ENCODE assay signal across 1 cellular context in the genomic region with DNA sequence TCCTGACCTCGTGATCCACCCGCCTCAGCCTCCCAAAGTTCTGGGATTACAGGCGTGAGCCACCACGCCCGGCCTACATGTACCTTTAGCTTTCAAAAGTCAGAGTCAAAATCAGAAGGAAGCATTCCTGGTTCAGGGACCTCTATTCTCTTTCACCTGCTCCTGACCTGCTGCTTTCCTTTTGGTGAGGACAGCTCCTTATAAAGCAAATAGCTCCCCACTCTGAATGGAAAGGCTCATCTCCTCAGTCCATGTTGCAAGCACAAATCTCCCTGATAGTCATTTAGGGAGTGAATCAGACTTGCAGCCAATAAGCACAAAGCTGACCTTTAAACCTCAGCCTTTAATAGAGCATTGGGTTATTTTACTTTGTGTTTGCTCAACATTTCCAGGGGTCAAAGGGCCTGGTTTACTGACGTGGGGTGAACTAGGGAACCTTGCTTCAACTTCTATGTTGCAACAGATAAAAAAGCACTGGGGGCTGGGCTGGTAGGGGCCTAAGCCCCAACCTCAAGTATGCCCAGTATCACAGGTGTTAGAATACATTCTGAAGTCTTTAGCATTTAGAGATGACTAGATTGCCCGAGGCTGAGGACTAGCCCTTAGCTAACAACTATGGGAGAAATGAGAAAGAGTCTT.
TF ChIP-seq lines count a peak whose summit lies in the region.

No MANE protein-coding gene starts in this region.

TF ChIP-seq in HepG2, 621 proteins besides CTCF, POLR2A, EP300 and RAD21 (continued from another document and continues in another):
- no peak for TF ChIP-seq NR1H2 (CRISPR knock-in tag; IDR thresholded peaks at IDR 0.05; ENCODE audit: borderline replicate concordance, low read depth)
- no peak for TF ChIP-seq ZNF383 (CRISPR knock-in tag; IDR thresholded peaks at IDR 0.05; ENCODE audit: borderline replicate concordance)
- TF ChIP-seq YEATS2 (CRISPR knock-in tag; IDR thresholded peaks at IDR 0.05; ENCODE audit: borderline replicate concordance) = peak; percentile 33; the same call in 1 of the 2 replicates
- TF ChIP-seq ZBTB1 (CRISPR knock-in tag; IDR thresholded peaks at IDR 0.05; ENCODE audit: borderline replicate concordance) = no peak
- TF ChIP-seq, protein P1, sequence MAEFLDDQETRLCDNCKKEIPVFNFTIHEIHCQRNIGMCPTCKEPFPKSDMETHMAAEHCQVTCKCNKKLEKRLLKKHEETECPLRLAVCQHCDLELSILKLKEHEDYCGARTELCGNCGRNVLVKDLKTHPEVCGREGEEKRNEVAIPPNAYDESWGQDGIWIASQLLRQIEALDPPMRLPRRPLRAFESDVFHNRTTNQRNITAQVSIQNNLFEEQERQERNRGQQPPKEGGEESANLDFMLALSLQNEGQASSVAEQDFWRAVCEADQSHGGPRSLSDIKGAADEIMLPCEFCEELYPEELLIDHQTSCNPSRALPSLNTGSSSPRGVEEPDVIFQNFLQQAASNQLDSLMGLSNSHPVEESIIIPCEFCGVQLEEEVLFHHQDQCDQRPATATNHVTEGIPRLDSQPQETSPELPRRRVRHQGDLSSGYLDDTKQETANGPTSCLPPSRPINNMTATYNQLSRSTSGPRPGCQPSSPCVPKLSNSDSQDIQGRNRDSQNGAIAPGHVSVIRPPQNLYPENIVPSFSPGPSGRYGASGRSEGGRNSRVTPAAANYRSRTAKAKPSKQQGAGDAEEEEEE (CRISPR knock-in tag; IDR thresholded peaks at IDR 0.05; ENCODE audit: borderline replicate concordance) = no peak
- TF ChIP-seq, protein P2, sequence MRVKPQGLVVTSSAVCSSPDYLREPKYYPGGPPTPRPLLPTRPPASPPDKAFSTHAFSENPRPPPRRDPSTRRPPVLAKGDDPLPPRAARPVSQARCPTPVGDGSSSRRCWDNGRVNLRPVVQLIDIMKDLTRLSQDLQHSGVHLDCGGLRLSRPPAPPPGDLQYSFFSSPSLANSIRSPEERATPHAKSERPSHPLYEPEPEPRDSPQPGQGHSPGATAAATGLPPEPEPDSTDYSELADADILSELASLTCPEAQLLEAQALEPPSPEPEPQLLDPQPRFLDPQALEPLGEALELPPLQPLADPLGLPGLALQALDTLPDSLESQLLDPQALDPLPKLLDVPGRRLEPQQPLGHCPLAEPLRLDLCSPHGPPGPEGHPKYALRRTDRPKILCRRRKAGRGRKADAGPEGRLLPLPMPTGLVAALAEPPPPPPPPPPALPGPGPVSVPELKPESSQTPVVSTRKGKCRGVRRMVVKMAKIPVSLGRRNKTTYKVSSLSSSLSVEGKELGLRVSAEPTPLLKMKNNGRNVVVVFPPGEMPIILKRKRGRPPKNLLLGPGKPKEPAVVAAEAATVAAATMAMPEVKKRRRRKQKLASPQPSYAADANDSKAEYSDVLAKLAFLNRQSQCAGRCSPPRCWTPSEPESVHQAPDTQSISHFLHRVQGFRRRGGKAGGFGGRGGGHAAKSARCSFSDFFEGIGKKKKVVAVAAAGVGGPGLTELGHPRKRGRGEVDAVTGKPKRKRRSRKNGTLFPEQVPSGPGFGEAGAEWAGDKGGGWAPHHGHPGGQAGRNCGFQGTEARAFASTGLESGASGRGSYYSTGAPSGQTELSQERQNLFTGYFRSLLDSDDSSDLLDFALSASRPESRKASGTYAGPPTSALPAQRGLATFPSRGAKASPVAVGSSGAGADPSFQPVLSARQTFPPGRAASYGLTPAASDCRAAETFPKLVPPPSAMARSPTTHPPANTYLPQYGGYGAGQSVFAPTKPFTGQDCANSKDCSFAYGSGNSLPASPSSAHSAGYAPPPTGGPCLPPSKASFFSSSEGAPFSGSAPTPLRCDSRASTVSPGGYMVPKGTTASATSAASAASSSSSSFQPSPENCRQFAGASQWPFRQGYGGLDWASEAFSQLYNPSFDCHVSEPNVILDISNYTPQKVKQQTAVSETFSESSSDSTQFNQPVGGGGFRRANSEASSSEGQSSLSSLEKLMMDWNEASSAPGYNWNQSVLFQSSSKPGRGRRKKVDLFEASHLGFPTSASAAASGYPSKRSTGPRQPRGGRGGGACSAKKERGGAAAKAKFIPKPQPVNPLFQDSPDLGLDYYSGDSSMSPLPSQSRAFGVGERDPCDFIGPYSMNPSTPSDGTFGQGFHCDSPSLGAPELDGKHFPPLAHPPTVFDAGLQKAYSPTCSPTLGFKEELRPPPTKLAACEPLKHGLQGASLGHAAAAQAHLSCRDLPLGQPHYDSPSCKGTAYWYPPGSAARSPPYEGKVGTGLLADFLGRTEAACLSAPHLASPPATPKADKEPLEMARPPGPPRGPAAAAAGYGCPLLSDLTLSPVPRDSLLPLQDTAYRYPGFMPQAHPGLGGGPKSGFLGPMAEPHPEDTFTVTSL (CRISPR knock-in tag; IDR thresholded peaks at IDR 0.05; ENCODE audit: borderline replicate concordance) = peak; percentile 97; the same call in 1 of the 2 replicates
- no peak for TF ChIP-seq SYNCRIP (IDR thresholded peaks at IDR 0.05; ENCODE audit: insufficient read depth, low read depth, low read length)
- TF ChIP-seq PHF8 (CRISPR knock-in tag; IDR thresholded peaks at IDR 0.05) = peak; percentile 60; the same call in 1 of the 2 replicates
- TF ChIP-seq, protein P3, sequence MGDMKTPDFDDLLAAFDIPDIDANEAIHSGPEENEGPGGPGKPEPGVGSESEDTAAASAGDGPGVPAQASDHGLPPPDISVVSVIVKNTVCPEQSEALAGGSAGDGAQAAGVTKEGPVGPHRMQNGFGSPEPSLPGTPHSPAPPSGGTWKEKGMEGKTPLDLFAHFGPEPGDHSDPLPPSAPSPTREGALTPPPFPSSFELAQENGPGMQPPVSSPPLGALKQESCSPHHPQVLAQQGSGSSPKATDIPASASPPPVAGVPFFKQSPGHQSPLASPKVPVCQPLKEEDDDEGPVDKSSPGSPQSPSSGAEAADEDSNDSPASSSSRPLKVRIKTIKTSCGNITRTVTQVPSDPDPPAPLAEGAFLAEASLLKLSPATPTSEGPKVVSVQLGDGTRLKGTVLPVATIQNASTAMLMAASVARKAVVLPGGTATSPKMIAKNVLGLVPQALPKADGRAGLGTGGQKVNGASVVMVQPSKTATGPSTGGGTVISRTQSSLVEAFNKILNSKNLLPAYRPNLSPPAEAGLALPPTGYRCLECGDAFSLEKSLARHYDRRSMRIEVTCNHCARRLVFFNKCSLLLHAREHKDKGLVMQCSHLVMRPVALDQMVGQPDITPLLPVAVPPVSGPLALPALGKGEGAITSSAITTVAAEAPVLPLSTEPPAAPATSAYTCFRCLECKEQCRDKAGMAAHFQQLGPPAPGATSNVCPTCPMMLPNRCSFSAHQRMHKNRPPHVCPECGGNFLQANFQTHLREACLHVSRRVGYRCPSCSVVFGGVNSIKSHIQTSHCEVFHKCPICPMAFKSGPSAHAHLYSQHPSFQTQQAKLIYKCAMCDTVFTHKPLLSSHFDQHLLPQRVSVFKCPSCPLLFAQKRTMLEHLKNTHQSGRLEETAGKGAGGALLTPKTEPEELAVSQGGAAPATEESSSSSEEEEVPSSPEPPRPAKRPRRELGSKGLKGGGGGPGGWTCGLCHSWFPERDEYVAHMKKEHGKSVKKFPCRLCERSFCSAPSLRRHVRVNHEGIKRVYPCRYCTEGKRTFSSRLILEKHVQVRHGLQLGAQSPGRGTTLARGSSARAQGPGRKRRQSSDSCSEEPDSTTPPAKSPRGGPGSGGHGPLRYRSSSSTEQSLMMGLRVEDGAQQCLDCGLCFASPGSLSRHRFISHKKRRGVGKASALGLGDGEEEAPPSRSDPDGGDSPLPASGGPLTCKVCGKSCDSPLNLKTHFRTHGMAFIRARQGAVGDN (CRISPR knock-in tag; IDR thresholded peaks at IDR 0.05) = no peak
- TF ChIP-seq PHF21A (CRISPR knock-in tag; IDR thresholded peaks at IDR 0.05) = peak; percentile 98
- no peak for TF ChIP-seq ZNF879 (CRISPR knock-in tag; IDR thresholded peaks at IDR 0.05)
- no peak for TF ChIP-seq HCFC1 (IDR thresholded peaks at IDR 0.05; ENCODE audit: low read depth, low read length)
- TF ChIP-seq SNRNP70 (IDR thresholded peaks at IDR 0.05; ENCODE audit: low read depth, low read length) = no peak
- TF ChIP-seq SOX5 (CRISPR knock-in tag; IDR thresholded peaks at IDR 0.05; ENCODE audit: borderline replicate concordance) = peak; percentile 88; the same call in 1 of the 2 replicates
- TF ChIP-seq, protein P4, sequence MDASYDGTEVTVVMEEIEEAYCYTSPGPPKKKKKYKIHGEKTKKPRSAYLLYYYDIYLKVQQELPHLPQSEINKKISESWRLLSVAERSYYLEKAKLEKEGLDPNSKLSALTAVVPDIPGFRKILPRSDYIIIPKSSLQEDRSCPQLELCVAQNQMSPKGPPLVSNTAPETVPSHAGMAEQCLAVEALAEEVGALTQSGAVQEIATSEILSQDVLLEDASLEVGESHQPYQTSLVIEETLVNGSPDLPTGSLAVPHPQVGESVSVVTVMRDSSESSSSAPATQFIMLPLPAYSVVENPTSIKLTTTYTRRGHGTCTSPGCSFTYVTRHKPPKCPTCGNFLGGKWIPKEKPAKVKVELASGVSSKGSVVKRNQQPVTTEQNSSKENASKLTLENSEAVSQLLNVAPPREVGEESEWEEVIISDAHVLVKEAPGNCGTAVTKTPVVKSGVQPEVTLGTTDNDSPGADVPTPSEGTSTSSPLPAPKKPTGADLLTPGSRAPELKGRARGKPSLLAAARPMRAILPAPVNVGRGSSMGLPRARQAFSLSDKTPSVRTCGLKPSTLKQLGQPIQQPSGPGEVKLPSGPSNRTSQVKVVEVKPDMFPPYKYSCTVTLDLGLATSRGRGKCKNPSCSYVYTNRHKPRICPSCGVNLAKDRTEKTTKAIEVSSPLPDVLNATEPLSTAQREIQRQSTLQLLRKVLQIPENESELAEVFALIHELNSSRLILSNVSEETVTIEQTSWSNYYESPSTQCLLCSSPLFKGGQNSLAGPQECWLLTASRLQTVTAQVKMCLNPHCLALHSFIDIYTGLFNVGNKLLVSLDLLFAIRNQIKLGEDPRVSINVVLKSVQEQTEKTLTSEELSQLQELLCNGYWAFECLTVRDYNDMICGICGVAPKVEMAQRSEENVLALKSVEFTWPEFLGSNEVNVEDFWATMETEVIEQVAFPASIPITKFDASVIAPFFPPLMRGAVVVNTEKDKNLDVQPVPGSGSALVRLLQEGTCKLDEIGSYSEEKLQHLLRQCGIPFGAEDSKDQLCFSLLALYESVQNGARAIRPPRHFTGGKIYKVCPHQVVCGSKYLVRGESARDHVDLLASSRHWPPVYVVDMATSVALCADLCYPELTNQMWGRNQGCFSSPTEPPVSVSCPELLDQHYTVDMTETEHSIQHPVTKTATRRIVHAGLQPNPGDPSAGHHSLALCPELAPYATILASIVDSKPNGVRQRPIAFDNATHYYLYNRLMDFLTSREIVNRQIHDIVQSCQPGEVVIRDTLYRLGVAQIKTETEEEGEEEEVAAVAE (CRISPR knock-in tag; IDR thresholded peaks at IDR 0.05; ENCODE audit: borderline replicate concordance) = peak; percentile 62; the same call in 1 of the 2 replicates
- no peak for TF ChIP-seq ZNF329 (CRISPR knock-in tag; IDR thresholded peaks at IDR 0.05; ENCODE audit: low read depth)
- TF ChIP-seq ZNF234 (CRISPR knock-in tag; conservative IDR thresholded peaks at IDR 0.05) = no peak
- no peak for TF ChIP-seq ZNF572 (CRISPR knock-in tag; IDR thresholded peaks at IDR 0.05)
- peak; percentile 97 for TF ChIP-seq CEBPB (IDR thresholded peaks at IDR 0.05; ENCODE audit: borderline replicate concordance, low read depth, low read length)
- TF ChIP-seq IKZF4 (CRISPR knock-in tag; IDR thresholded peaks at IDR 0.05; ENCODE audit: borderline replicate concordance, low read depth, not compliant biosample characterization) = no peak
- TF ChIP-seq ARNTL (CRISPR knock-in tag; IDR thresholded peaks at IDR 0.05) = peak; percentile 46; the same call in 1 of the 2 replicates
- TF ChIP-seq NFIB (CRISPR knock-in tag; IDR thresholded peaks at IDR 0.05; ENCODE audit: borderline replicate concordance) = no peak
- no peak for TF ChIP-seq ZNF446 (CRISPR knock-in tag; IDR thresholded peaks at IDR 0.05)
- TF ChIP-seq SRF (IDR thresholded peaks at IDR 0.05; ENCODE audit: low read depth, low read length) = peak; percentile 83
- TF ChIP-seq GATA4 (IDR thresholded peaks at IDR 0.05; ENCODE audit: borderline replicate concordance, low read depth) = peak; percentile 60; the same call in 1 of the 2 replicates
- TF ChIP-seq, protein P5, sequence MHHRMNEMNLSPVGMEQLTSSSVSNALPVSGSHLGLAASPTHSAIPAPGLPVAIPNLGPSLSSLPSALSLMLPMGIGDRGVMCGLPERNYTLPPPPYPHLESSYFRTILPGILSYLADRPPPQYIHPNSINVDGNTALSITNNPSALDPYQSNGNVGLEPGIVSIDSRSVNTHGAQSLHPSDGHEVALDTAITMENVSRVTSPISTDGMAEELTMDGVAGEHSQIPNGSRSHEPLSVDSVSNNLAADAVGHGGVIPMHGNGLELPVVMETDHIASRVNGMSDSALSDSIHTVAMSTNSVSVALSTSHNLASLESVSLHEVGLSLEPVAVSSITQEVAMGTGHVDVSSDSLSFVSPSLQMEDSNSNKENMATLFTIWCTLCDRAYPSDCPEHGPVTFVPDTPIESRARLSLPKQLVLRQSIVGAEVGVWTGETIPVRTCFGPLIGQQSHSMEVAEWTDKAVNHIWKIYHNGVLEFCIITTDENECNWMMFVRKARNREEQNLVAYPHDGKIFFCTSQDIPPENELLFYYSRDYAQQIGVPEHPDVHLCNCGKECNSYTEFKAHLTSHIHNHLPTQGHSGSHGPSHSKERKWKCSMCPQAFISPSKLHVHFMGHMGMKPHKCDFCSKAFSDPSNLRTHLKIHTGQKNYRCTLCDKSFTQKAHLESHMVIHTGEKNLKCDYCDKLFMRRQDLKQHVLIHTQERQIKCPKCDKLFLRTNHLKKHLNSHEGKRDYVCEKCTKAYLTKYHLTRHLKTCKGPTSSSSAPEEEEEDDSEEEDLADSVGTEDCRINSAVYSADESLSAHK (CRISPR knock-in tag; IDR thresholded peaks at IDR 0.05; ENCODE audit: borderline replicate concordance) = no peak
- TF ChIP-seq NFE2L1 (CRISPR knock-in tag; IDR thresholded peaks at IDR 0.05; ENCODE audit: borderline replicate concordance) = no peak
- TF ChIP-seq KDM3A (CRISPR knock-in tag; IDR thresholded peaks at IDR 0.05; ENCODE audit: low read depth) = peak; percentile 56; the same call in 1 of the 2 replicates
- no peak for TF ChIP-seq ZNF75D (CRISPR knock-in tag; IDR thresholded peaks at IDR 0.05; ENCODE audit: borderline replicate concordance)
- no peak for TF ChIP-seq CAMTA2 (CRISPR knock-in tag; IDR thresholded peaks at IDR 0.05; ENCODE audit: borderline replicate concordance)
- TF ChIP-seq, protein P6, sequence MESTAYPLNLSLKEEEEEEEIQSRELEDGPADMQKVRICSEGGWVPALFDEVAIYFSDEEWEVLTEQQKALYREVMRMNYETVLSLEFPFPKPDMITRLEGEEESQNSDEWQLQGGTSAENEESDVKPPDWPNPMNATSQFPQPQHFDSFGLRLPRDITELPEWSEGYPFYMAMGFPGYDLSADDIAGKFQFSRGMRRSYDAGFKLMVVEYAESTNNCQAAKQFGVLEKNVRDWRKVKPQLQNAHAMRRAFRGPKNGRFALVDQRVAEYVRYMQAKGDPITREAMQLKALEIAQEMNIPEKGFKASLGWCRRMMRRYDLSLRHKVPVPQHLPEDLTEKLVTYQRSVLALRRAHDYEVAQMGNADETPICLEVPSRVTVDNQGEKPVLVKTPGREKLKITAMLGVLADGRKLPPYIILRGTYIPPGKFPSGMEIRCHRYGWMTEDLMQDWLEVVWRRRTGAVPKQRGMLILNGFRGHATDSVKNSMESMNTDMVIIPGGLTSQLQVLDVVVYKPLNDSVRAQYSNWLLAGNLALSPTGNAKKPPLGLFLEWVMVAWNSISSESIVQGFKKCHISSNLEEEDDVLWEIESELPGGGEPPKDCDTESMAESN (CRISPR knock-in tag; conservative IDR thresholded peaks at IDR 0.05) = peak; percentile 11; the same call in 1 of the 2 replicates
- TF ChIP-seq ZNF34 (CRISPR knock-in tag; IDR thresholded peaks at IDR 0.05; ENCODE audit: borderline replicate concordance) = no peak
